In the genomic region with DNA sequence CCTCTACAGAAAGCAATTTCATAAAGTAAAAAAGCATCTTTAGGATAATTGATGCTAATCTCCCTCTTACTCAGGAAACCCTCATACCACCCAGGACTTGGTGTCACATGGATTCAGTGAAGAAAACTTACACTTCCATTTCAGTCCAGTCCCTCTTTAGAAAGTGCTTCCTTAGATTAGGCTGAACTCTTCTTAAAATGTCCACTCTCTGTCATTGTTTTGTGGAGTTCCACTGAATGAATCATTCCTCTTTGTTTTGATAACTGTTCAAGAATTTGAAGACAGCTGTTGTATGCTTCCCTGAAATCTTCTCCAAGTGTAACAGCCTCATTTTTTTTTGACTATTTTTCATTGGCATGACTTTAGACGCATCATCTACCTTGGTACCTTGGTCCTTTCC, we compare ENCODE assay signal across 18 cellular contexts.
DNase-seq lines count a peak whose midpoint lies in the region; ATAC-seq, FAIRE-seq and TF ChIP-seq lines count a peak whose summit lies in the region.
"Had no signal": no experiment of that assay in that cellular context is flagged by ENCODE, and none has a peak within 500 bp of the region (broad histone marks: within the 10 kb centered on the region; RNA-seq: fewer than 3 reads in every experiment).

No MANE protein-coding gene starts in this region.

- H4K20me1 ChIP-seq in endothelial cell of umbilical vein (replicated peaks; ENCODE audit: control insufficient read depth, extremely low read depth, insufficient read depth, low read length), result no peaks in the 10 kb centered on the region

- no peak for TF ChIP-seq CTCF in AG04450 (IDR thresholded peaks at IDR 0.05; ENCODE audit: low read depth, low read length)
- TF ChIP-seq CTCF in endothelial cell of umbilical vein (IDR thresholded peaks at IDR 0.05; ENCODE audit: extremely low read depth in 1 of 2, insufficient read depth in 1 of 2, low read depth in 1 of 2, low read length in 2 of 2), result no peak

- no peak for ATAC-seq in GM21526 (IDR thresholded peaks at IDR 0.05; ENCODE audit: low FRiP score, unreplicated experiment)
- no peak for ATAC-seq in GM21360 (IDR thresholded peaks at IDR 0.05; ENCODE audit: unreplicated experiment)
- ATAC-seq: effector memory CD8-positive, alpha-beta T cell; mucosa of descending colon had no signal

- no peak overlapping the region for H3K4me2 ChIP-seq in endothelial cell of umbilical vein (ENCODE audit: insufficient read depth, low read length)
- no peak overlapping the region for H3K4me2 ChIP-seq in mesendoderm (ENCODE audit: low read length)

- TF ChIP-seq POLR2A in endothelial cell of umbilical vein (IDR thresholded peaks at IDR 0.05; ENCODE audit: low read depth, low read length), result no peak

- no peak overlapping the region for H3K4ac ChIP-seq in mesendoderm (ENCODE audit: low read depth, low read length)

- no peak overlapping the region for H3K56ac ChIP-seq in mesendoderm (ENCODE audit: low read length)

- H3K79me2 ChIP-seq in endothelial cell of umbilical vein (ENCODE audit: control insufficient read depth, insufficient read depth, low read length) (no peaks in the 10 kb centered on the region), mesendoderm (ENCODE audit: control insufficient read depth, insufficient read depth, low read length) (no peaks in the 10 kb centered on the region)

- CTCF ChIA-PET in AG04450 (lab: Charles Lee), result no interaction called here
- CTCF ChIA-PET in endothelial cell of umbilical vein (lab: Charles Lee), result no interaction called here

- no peak overlapping the region for H2BK120ac ChIP-seq in mesendoderm (ENCODE audit: low read depth, low read length)

- no peak for FAIRE-seq in endothelial cell of umbilical vein (lab: Jason Lieb, UNC)

- no peaks in the 10 kb centered on the region for H3K9me1 ChIP-seq in endothelial cell of umbilical vein (replicated peaks; ENCODE audit: control insufficient read depth, extremely low read depth, insufficient read depth, low read length)

- H2BK5ac ChIP-seq in mesendoderm (ENCODE audit: low read length), result no peak overlapping the region

- H3K27me3 ChIP-seq in AG04450 (ENCODE audit: control insufficient read depth, insufficient read depth, low read length) (no peaks in the 10 kb centered on the region), endothelial cell of umbilical vein (ENCODE audit: control insufficient read depth in 2 of 2, insufficient read depth in 2 of 2, low read length in 2 of 2) (no peaks in the 10 kb centered on the region), mesendoderm (ENCODE audit: insufficient read depth, low read length, poor library complexity) (no peaks in the 10 kb centered on the region)
- H3K27me3 ChIP-seq: MG63, transverse colon had no signal

- no peak overlapping the region for H2AK5ac ChIP-seq in mesendoderm (ENCODE audit: low read length)

- H2BK15ac ChIP-seq in mesendoderm (replicated peaks; ENCODE audit: low read depth), result no peak overlapping the region

- DNase-seq in AG04450 (ENCODE audit: low read depth, low spot score) (peak; percentile 18), NCI-H226 (peak; percentile 34), endothelial cell of umbilical vein (ENCODE audit: low read depth, low spot score) (peak; percentile 3), SW480 (ENCODE audit: low spot score) (no peak), mesendoderm (no peak)
- DNase-seq: AML-193; anterior cingulate cortex; DMS53; effector memory CD8-positive, alpha-beta T cell; MG63; mucosa of descending colon; NCI-H2171 treated with DMSO at 0.1 percent for 48 hours; stimulated activated CD4-positive, alpha-beta T cell treated with anti-CD3 and anti-CD28 coated beads, Interleukin-2, amount 100 ng/mL, for 24 hours; transverse colon had no signal

- H3K4me3 ChIP-seq in AG04450 (ENCODE audit: low read depth, low read length) (no peak overlapping the region), endothelial cell of umbilical vein (replicated peaks in 1 of 3; ENCODE audit: insufficient read depth in 1 of 3, low read depth in 1 of 3, low read length in 3 of 3) (no peak overlapping the region), mesodermal cell (ENCODE audit: extremely low read depth, insufficient read depth, low read length, poor library complexity, severe bottlenecking) (no peak overlapping the region), mesendoderm (ENCODE audit: low read length) (no peak overlapping the region)
- H3K4me3 ChIP-seq: MG63, mucosa of descending colon, prostate gland, transverse colon had no signal

- dilution Hi-C loops in endothelial cell of umbilical vein (cut with MboI; ENCODE audit: extremely low pct_ligation_motif_present, low sequenced_read_pairs), result no loop called here

- no peaks in the 10 kb centered on the region for H3K36me3 ChIP-seq in endothelial cell of umbilical vein (ENCODE audit: control insufficient read depth in 2 of 2, extremely low read depth in 1 of 2, insufficient read depth in 2 of 2, low read length in 2 of 2)
- no peaks in the 10 kb centered on the region for H3K36me3 ChIP-seq in mesodermal cell (ENCODE audit: control insufficient read depth, insufficient read depth, low read length)
- H3K36me3 ChIP-seq in mesendoderm (ENCODE audit: control insufficient read depth, insufficient read depth, low read length), result no peaks in the 10 kb centered on the region
- H3K36me3 ChIP-seq: MG63, prostate gland, transverse colon had no signal

- H3K23ac ChIP-seq in mesendoderm (ENCODE audit: low read length), result no peak overlapping the region

- H3K9ac ChIP-seq in endothelial cell of umbilical vein (replicated peaks; ENCODE audit: extremely low read depth, insufficient read depth, low read length), result no peak overlapping the region
- H3K9ac ChIP-seq in mesendoderm (ENCODE audit: low read length), result no peak overlapping the region

- H4K5ac ChIP-seq in mesendoderm (ENCODE audit: low read length), result no peak overlapping the region

- H4K8ac ChIP-seq in mesendoderm (ENCODE audit: low read depth, low read length), result no peak overlapping the region

- H3K18ac ChIP-seq in mesendoderm (ENCODE audit: low read length), result no peak overlapping the region

- intact Hi-C loops in endothelial cell of umbilical vein (cut with micrococcal nuclease), result no loop called here

- H3K4me1 ChIP-seq in endothelial cell of umbilical vein (ENCODE audit: control insufficient read depth, extremely low read depth, insufficient read depth, low read length) (no peaks in the 10 kb centered on the region), mesodermal cell (ENCODE audit: control insufficient read depth, insufficient read depth, low read length, poor library complexity, severe bottlenecking) (peaks cover 18% of the 10 kb centered on the region), mesendoderm (ENCODE audit: control insufficient read depth, low read depth, low read length) (peaks cover 3% of the 10 kb centered on the region)
- H3K4me1 ChIP-seq: prostate gland had no signal

- H3K27ac ChIP-seq in AG04450 (ENCODE audit: low read depth, low read length) (no peak overlapping the region), endothelial cell of umbilical vein (ENCODE audit: insufficient read depth, low read depth, low read length) (no peak overlapping the region), mesodermal cell (ENCODE audit: low read depth, low read length, severe bottlenecking) (peak overlapping the region; percentile 39), mesendoderm (ENCODE audit: low read depth, low read length) (no peak overlapping the region)
- H3K27ac ChIP-seq: prostate gland, transverse colon had no signal

- no peaks in the 10 kb centered on the region for H3K79me1 ChIP-seq in mesendoderm (ENCODE audit: low read length)

- POLR2A ChIA-PET in AG04450 (lab: Yijun Ruan, JAX) (no interaction called here), endothelial cell of umbilical vein (lab: Charles Lee) (no interaction called here)

- H3K9me3 ChIP-seq in AG04450 (ENCODE audit: control insufficient read depth, insufficient read depth, low read length), result no peaks in the 10 kb centered on the region
- no peaks in the 10 kb centered on the region for H3K9me3 ChIP-seq in endothelial cell of umbilical vein (replicated peaks; ENCODE audit: control insufficient read depth, insufficient read depth, low read length)
- no peaks in the 10 kb centered on the region for H3K9me3 ChIP-seq in mesodermal cell (ENCODE audit: control insufficient read depth, low read length)
- H3K9me3 ChIP-seq: MG63, mucosa of descending colon, prostate gland, transverse colon had no signal

- WGBS in mesodermal cell (ENCODE audit: insufficient coverage in 2 of 2), 2 experiments, result 100% methylated on average over 1 of the region's 1 CpG
- WGBS in mesendoderm (ENCODE audit: extremely low coverage, insufficient coverage, low lambda C conversion rate), result no CpG with 5 or more reads among the region's 1 CpG

- no TSS peak for BruUV-seq in endothelial cell of umbilical vein (replicated peaks; lab: Mats Ljungman, UMichigan)

- no peak overlapping the region for H2AFZ ChIP-seq in endothelial cell of umbilical vein (ENCODE audit: low read depth, low read length)

TF ChIP-seq in endothelial cell of umbilical vein, 7 proteins besides CTCF, POLR2A, EP300 and RAD21:
- TF ChIP-seq FOS (IDR thresholded peaks at IDR 0.05; ENCODE audit: borderline replicate concordance, insufficient read depth, low read length), result no peak
- no peak for TF ChIP-seq JUN (IDR thresholded peaks at IDR 0.05; ENCODE audit: borderline replicate concordance, insufficient read depth, insufficient read length, low read depth)
- no peak for TF ChIP-seq GATA2 (IDR thresholded peaks at IDR 0.05; ENCODE audit: insufficient read depth, insufficient read length, low read depth, low read length)
- TF ChIP-seq POLR2AphosphoS5 (IDR thresholded peaks at IDR 0.05; ENCODE audit: insufficient read depth, low read depth, low read length), result no peak

Comparison
In these comparisons a context has a peak if more than half of its experiments do, and no peak if none do; other contexts are left out.
1. DNase-seq: peak in AG04450 (single experiment), NCI-H226 (single experiment) and endothelial cell of umbilical vein (single experiment); none in SW480 (single experiment) and mesendoderm (single experiment).